ENCODE assay signal across 1 cellular context in the genomic region with DNA sequence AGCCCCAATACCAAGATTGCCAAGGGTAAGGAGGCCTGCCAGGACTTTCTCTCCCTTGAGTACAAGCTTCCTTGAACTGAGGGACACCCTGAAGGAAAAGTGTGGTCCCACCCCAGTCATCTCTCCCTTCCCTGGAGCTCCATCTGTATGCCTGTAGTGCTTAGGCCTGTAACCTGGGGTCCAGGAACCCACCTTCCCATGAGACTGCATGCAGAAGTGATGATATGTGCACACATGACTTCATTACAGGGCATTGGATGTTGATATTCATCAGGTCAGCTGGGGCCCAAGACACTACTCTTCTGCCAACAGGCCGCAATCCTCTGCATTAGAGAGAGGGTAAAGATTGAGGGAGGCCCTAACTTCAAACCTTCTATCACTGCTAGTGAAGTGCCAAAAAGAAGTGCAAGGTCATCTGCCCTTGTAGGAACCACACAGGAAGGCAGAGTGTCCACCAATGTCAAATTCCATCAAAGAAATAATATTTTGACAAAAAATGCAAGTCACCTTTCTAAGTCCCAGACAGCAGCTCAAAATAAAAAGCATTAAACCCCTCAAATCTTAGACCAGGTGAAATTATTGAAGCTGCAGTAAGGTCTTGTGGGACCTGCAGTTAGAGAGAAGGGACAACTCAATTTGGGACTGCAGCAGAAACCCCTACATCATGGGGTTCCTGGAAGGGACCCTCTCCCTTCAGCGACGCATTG.
A peak's percentile ranks its signal among the peaks of the same experiment; 100 is the strongest.
TF ChIP-seq lines count a peak whose summit lies in the region.

No MANE protein-coding gene starts in this region.

TF ChIP-seq in GM12878, 131 proteins besides CTCF, POLR2A, EP300 and RAD21:
- TF ChIP-seq ETV6 (conservative IDR thresholded peaks at IDR 0.05 in 1 of 2, IDR thresholded peaks at IDR 0.05 in 1 of 2; ENCODE audit: borderline replicate concordance in 1 of 2, low read depth in 1 of 2) (no peak), ASH2L (IDR thresholded peaks at IDR 0.05; ENCODE audit: borderline replicate concordance, low read depth) (no peak), TCF12 (IDR thresholded peaks at IDR 0.05; ENCODE audit: low read depth, low read length) (no peak), IKZF1 (conservative IDR thresholded peaks at IDR 0.05) (no peak), POLR2AphosphoS2 (IDR thresholded peaks at IDR 0.05; ENCODE audit: low read depth, low read length) (peak; percentile 13; the same call in 1 of the 2 replicates), POLR2AphosphoS5 (IDR thresholded peaks at IDR 0.05; ENCODE audit: low read length) (peak; percentile 51), POU2F2 (IDR thresholded peaks at IDR 0.05; ENCODE audit: borderline replicate concordance, low read depth, low read length) (peak; percentile 38; the same call in 1 of the 3 replicates)
- TF ChIP-seq, protein P1, sequence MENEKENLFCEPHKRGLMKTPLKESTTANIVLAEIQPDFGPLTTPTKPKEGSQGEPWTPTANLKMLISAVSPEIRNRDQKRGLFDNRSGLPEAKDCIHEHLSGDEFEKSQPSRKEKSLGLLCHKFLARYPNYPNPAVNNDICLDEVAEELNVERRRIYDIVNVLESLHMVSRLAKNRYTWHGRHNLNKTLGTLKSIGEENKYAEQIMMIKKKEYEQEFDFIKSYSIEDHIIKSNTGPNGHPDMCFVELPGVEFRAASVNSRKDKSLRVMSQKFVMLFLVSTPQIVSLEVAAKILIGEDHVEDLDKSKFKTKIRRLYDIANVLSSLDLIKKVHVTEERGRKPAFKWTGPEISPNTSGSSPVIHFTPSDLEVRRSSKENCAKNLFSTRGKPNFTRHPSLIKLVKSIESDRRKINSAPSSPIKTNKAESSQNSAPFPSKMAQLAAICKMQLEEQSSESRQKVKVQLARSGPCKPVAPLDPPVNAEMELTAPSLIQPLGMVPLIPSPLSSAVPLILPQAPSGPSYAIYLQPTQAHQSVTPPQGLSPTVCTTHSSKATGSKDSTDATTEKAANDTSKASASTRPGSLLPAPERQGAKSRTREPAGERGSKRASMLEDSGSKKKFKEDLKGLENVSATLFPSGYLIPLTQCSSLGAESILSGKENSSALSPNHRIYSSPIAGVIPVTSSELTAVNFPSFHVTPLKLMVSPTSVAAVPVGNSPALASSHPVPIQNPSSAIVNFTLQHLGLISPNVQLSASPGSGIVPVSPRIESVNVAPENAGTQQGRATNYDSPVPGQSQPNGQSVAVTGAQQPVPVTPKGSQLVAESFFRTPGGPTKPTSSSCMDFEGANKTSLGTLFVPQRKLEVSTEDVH (IDR thresholded peaks at IDR 0.05; ENCODE audit: low read depth, partially characterized antibody): peak; percentile 17
